ENCODE assay signal across 11 cellular contexts in genomic region chr9:123343428-123344272, GRCh38. TPM values are rescaled to one million over a fixed set of nuclear protein-coding genes. Genes with fewer than 3 reads are reported as not detected.
DNase-seq lines count a peak whose midpoint lies in the region; FAIRE-seq and TF ChIP-seq lines count a peak whose summit lies in the region.
"Had no signal": no experiment of that assay in that cellular context is flagged by ENCODE, and none has a peak within 500 bp of the region (broad histone marks: within the 10 kb centered on the region; RNA-seq: fewer than 3 reads in every experiment).

No MANE protein-coding gene starts in this region.

- no peak overlapping the region for H3K4me3 Mint-ChIP-seq in mesothelial cell of epicardium
- H3K4me3 Mint-ChIP-seq in activated CD4-positive, alpha-beta T cell treated with anti-CD3 and anti-CD28 coated beads, Interleukin-2, amount 10 ng/mL, durations not matched to agents 24 days and 14 days: no peak overlapping the region
- H3K4me3 Mint-ChIP-seq: activated naive CD8-positive, alpha-beta T cell had no signal

- H3K4me1 Mint-ChIP-seq in mesothelial cell of epicardium: peaks cover 30% of the 10 kb centered on the region
- H3K4me1 Mint-ChIP-seq in activated CD4-positive, alpha-beta T cell treated with anti-CD3 and anti-CD28 coated beads, Interleukin-2, amount 10 ng/mL, durations not matched to agents 24 days and 14 days: peaks cover 33% of the 10 kb centered on the region

- no peaks in the 10 kb centered on the region for H3F3A ChIP-seq in GM23248 (ENCODE audit: insufficient read depth)

- H3K9ac ChIP-seq in GM23248 (no peak overlapping the region), OCI-LY3 (ENCODE audit: low read length) (no peak overlapping the region)

- H3K36me3 ChIP-seq in GM23248 (ENCODE audit: low read depth) (no peaks in the 10 kb centered on the region), OCI-LY3 (replicated peaks; ENCODE audit: low read depth, low read length) (no peaks in the 10 kb centered on the region)

- H3K79me2 ChIP-seq in GM23248 (ENCODE audit: insufficient read depth) (no peaks in the 10 kb centered on the region), OCI-LY3 (ENCODE audit: low read length) (no peaks in the 10 kb centered on the region)

- peak overlapping the region; percentile 32 for H3K27ac Mint-ChIP-seq in mesothelial cell of epicardium
- H3K27ac Mint-ChIP-seq in activated CD4-positive, alpha-beta T cell treated with anti-CD3 and anti-CD28 coated beads, Interleukin-2, amount 10 ng/mL, durations not matched to agents 24 days and 14 days: no peak overlapping the region

- H3K27ac ChIP-seq in GM23248: no peak overlapping the region
- no peak overlapping the region for H3K27ac ChIP-seq in OCI-LY3 (ENCODE audit: low read length)

- FAIRE-seq in HTR-8/SVneo (lab: Jason Lieb, UNC): no peak

- DNase-seq in GM13977 (ENCODE audit: low spot score): peak; percentile 83
- peak; percentile 81 for DNase-seq in GM23248
- DNase-seq in mesothelial cell of epicardium (ENCODE audit: low spot score in 2 of 2, unreplicated experiment in 2 of 2): no peak
- no peak for DNase-seq in cerebellar nuclear complex (lab: John Stamatoyannopoulos, UW)
- no peak for DNase-seq in HTR-8/SVneo (ENCODE audit: insufficient read length, low spot score)
- no peak for DNase-seq in stimulated activated CD8-positive, alpha-beta memory T cell treated with anti-CD3 and anti-CD28 coated beads, Interleukin-4, amount 100 ng/mL, for 48 hours
- DNase-seq in activated CD4-positive, alpha-beta T cell treated with anti-CD3 and anti-CD28 coated beads, Interleukin-2, amount 10 ng/mL, durations not matched to agents 24 days and 14 days: no peak
- DNase-seq: DND-41 had no signal

- H4K20me1 ChIP-seq in GM23248 (ENCODE audit: insufficient read depth) (no peaks in the 10 kb centered on the region), OCI-LY3 (ENCODE audit: insufficient read depth, low read length) (no peaks in the 10 kb centered on the region)

- H3K9me2 ChIP-seq in GM23248 (ENCODE audit: insufficient read depth): no peaks in the 10 kb centered on the region

- whole genome bisulfite sequencing in GM23248 (ENCODE audit: low coverage in 1 of 2, low lambda C conversion rate in 2 of 2, missing lambda C conversion rate in 2 of 2), 2 experiments: 48% methylated on average over 13 to 14 of the region's 14 CpGs

- in situ Hi-C loops in GM13977 (cut with MboI; ENCODE audit: low pct_unique_long_range_greater_than_20kb, low sequenced_read_pairs, unreplicated experiment) (loop anchor here (10.0 kb wide), 1 partner anchor 109 kb away; no protein-coding TSS in a partner anchor), GM23248 (cut with MboI) (no loop called here)

- no peaks in the 10 kb centered on the region for H3K27me3 Mint-ChIP-seq in mesothelial cell of epicardium (ENCODE audit: low read depth)
- no peaks in the 10 kb centered on the region for H3K27me3 Mint-ChIP-seq in activated CD4-positive, alpha-beta T cell treated with anti-CD3 and anti-CD28 coated beads, Interleukin-2, amount 10 ng/mL, durations not matched to agents 24 days and 14 days
- H3K27me3 Mint-ChIP-seq: activated naive CD8-positive, alpha-beta T cell had no signal

- H3K4me2 ChIP-seq in GM23248 (ENCODE audit: unreplicated experiment) (no peak overlapping the region), OCI-LY3 (ENCODE audit: low read length) (0 out of 2 replicates have a peak overlapping the region, but pooled peaks have one; percentile 9)

- no peak for TF ChIP-seq CTCF in GM13977 (IDR thresholded peaks at IDR 0.05; ENCODE audit: extremely low read depth, insufficient read depth, missing control alignments)
- no peak for TF ChIP-seq CTCF in OCI-LY3 (IDR thresholded peaks at IDR 0.05; ENCODE audit: low read depth, low read length)
- TF ChIP-seq CTCF in mesothelial cell of epicardium (IDR thresholded peaks at IDR 0.05; ENCODE audit: unreplicated experiment): no peak

- H3K4me3 ChIP-seq in GM23248 (no peak overlapping the region), OCI-LY3 (ENCODE audit: low read length) (no peak overlapping the region)

- H2AFZ ChIP-seq in GM23248: peak overlapping the region; percentile 75
- peak overlapping the region; percentile 5; the same call in 1 of the 2 replicates for H2AFZ ChIP-seq in OCI-LY3 (ENCODE audit: low read depth, low read length)

- intact Hi-C loops in activated CD4-positive, alpha-beta T cell treated with anti-CD3 and anti-CD28 coated beads, Interleukin-2, amount 10 ng/mL, durations not matched to agents 24 days and 14 days (cut with micrococcal nuclease): no loop called here

- H3K4me1 ChIP-seq in GM23248 (ENCODE audit: insufficient read depth) (peaks cover 10% of the 10 kb centered on the region), OCI-LY3 (ENCODE audit: low read length) (peaks cover 39% of the 10 kb centered on the region)

- no peaks in the 10 kb centered on the region for H3K9me3 Mint-ChIP-seq in mesothelial cell of epicardium
- no peaks in the 10 kb centered on the region for H3K9me3 Mint-ChIP-seq in activated CD4-positive, alpha-beta T cell treated with anti-CD3 and anti-CD28 coated beads, Interleukin-2, amount 10 ng/mL, durations not matched to agents 24 days and 14 days

- H3K27me3 ChIP-seq in GM23248 (replicated peaks; ENCODE audit: insufficient read depth): no peaks in the 10 kb centered on the region
- H3K27me3 ChIP-seq in OCI-LY3 (ENCODE audit: low read depth, low read length): peaks cover 3% of the 10 kb centered on the region

- no peaks in the 10 kb centered on the region for H3K9me3 ChIP-seq in GM23248 (ENCODE audit: low read depth)
- H3K9me3 ChIP-seq in OCI-LY3 (ENCODE audit: insufficient read depth, low read length): no peaks in the 10 kb centered on the region; the same call in 1 of the 2 replicates

- H3K36me3 Mint-ChIP-seq in mesothelial cell of epicardium: no peaks in the 10 kb centered on the region
- H3K36me3 Mint-ChIP-seq in activated CD4-positive, alpha-beta T cell treated with anti-CD3 and anti-CD28 coated beads, Interleukin-2, amount 10 ng/mL, durations not matched to agents 24 days and 14 days (ENCODE audit: low read depth): no peaks in the 10 kb centered on the region
- H3K36me3 Mint-ChIP-seq: activated naive CD8-positive, alpha-beta T cell had no signal

RNA-seq across cellular contexts. Expression of gene CRB2, which starts 12.3 kb away (rescaled TPM):
- total RNA-seq in GM23248 (2014; rRNA removed; shearing (Covaris generic)): not detected in 2 replicates
- polyA plus RNA-seq in GM23248 (2016; fragmentation: Nextera tagmentation; extraction: Ambion mirVana): not detected in 2 replicates
- total RNA-seq in mesothelial cell of epicardium: 35.1 to 43.0 TPM (median 41.0 TPM) in 3 replicates
- total RNA-seq in activated CD4-positive, alpha-beta T cell treated with anti-CD3 and anti-CD28 coated beads, Interleukin-2, amount 10 ng/mL, durations not matched to agents 24 days and 14 days: not detected in 2 replicates
- total RNA-seq: NCI-H460 had no signal

Comparison
In these comparisons a context has a peak if more than half of its experiments do, and no peak if none do; other contexts are left out.
1. DNase-seq: peak in GM13977 (single experiment) and GM23248 (single experiment); none in mesothelial cell of epicardium (0 of 2), cerebellar nuclear complex (0 of 2), HTR-8/SVneo (single experiment), stimulated activated CD8-positive, alpha-beta memory T cell treated with anti-CD3 and anti-CD28 coated beads, Interleukin-4, amount 100 ng/mL, for 48 hours (single experiment) and activated CD4-positive, alpha-beta T cell treated with anti-CD3 and anti-CD28 coated beads, Interleukin-2, amount 10 ng/mL, durations not matched to agents 24 days and 14 days (single experiment).
2. RNA of gene CRB2, which starts 12.3 kb away (total RNA-seq): 35.1 to 43.0 TPM in mesothelial cell of epicardium; not detected in GM23248 and not detected in activated CD4-positive, alpha-beta T cell treated with anti-CD3 and anti-CD28 coated beads, Interleukin-2, amount 10 ng/mL, durations not matched to agents 24 days and 14 days; every median in the first group is over 10 times any median in the second.